Comparison of ENCODE assay signal across 8 cellular contexts in the genomic region with DNA sequence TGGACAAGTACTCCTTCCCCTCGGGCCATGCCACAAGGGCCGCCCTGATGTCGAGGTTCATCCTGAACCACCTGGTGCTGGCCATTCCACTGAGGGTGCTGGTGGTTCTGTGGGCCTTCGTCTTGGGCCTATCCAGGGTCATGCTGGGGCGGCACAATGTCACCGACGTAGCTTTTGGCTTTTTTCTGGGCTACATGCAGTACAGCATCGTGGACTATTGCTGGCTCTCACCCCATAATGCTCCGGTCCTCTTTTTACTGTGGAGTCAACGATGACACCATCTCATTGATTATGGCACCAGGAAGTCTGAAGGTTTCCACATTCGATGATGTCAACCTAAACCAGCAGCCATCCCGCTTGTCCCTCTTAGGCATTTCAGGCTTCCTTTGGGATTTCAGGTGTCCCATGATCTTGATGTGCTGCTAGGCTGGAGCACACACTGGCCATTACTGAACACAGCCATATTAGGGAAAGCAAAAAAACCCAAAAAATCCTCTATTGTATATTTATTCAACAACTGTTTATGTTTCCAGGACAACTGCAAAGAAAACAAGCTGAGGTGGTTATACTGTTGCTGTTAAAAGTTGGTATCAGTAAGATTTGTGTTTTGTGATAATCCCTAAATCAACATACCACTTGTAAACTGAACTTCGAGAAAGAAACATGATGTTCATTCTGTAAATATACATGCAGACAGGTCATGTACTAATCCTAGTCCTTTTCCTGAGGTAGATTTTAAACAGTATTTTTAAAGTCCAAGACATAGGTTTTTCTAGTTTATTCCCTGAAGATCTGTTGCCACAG. TPM values are rescaled to one million over a fixed set of nuclear protein-coding genes. Genes with fewer than 3 reads are reported as not detected.
DNase-seq lines count a peak whose midpoint lies in the region; ATAC-seq and TF ChIP-seq lines count a peak whose summit lies in the region.

No MANE protein-coding gene starts in this region.

- H3K36me3 Mint-ChIP-seq in type B pancreatic cell: no peaks in the 10 kb centered on the region

- peak overlapping the region; percentile 90 for H3K4me3 Mint-ChIP-seq in type B pancreatic cell

- peak; percentile 23 for DNase-seq in Daoy (ENCODE audit: low read depth)
- DNase-seq in HuH-7.5 (ENCODE audit: low spot score): peak; percentile 61
- no peak for DNase-seq in astrocyte of the cerebellum (ENCODE audit: low read depth)
- DNase-seq in right lobe of liver: no peak
- no peak for DNase-seq in type B pancreatic cell (ENCODE audit: extremely low spot score, unreplicated experiment)
- no peak for DNase-seq in A172 (ENCODE audit: low spot score)
- DNase-seq in NCI-H1092 (lab: John Stamatoyannopoulos, UW): no peak

- no peaks in the 10 kb centered on the region for H3K9me3 Mint-ChIP-seq in type B pancreatic cell

- H3K4me3 ChIP-seq in astrocyte of the cerebellum (ENCODE audit: low read depth, low read length) (peak overlapping the region; percentile 72), right lobe of liver (peak overlapping the region; percentile 65 to 93 (median 76))

- peaks cover 37% of the 10 kb centered on the region for H3K4me1 Mint-ChIP-seq in type B pancreatic cell (ENCODE audit: unreplicated experiment)

- peak; percentile 86 for TF ChIP-seq POLR2A in right lobe of liver (IDR thresholded peaks at IDR 0.05)

- WGBS in right lobe of liver (ENCODE audit: insufficient coverage, low coverage, low lambda C conversion rate, missing lambda C conversion rate): 7% methylated on average over 4 of the region's 13 CpGs

- H3K27ac Mint-ChIP-seq in type B pancreatic cell: peak overlapping the region; percentile 93

- H3K27me3 ChIP-seq in right lobe of liver: no peaks in the 10 kb centered on the region

- H3K27ac ChIP-seq in right lobe of liver: peak overlapping the region; percentile 92 to 94 (median 92)

- in situ Hi-C loops in astrocyte of the cerebellum (cut with HindIII; ENCODE audit: low sequenced_read_pairs): no loop called here

- H3K9me3 ChIP-seq in right lobe of liver: no peaks in the 10 kb centered on the region

- peaks cover 3% of the 10 kb centered on the region for H3K27me3 Mint-ChIP-seq in type B pancreatic cell

- peaks cover 0 to 37% (median 13%) of the 10 kb centered on the region in 4 donors for H3K4me1 ChIP-seq in right lobe of liver

- ATAC-seq in right lobe of liver (peak in 3 of 4 donors; percentile 27 to 49 (median 31)), HG03025 (IDR thresholded peaks at IDR 0.05; ENCODE audit: low FRiP score, unreplicated experiment) (no peak)

- no peak for TF ChIP-seq CTCF in astrocyte of the cerebellum (IDR thresholded peaks at IDR 0.05; ENCODE audit: low read depth, low read length, missing control alignments)
- TF ChIP-seq CTCF in right lobe of liver (IDR thresholded peaks at IDR 0.05): no peak
- no peak for TF ChIP-seq CTCF in type B pancreatic cell (conservative IDR thresholded peaks at IDR 0.05)

- intact Hi-C loops in right lobe of liver (cut with DNase I): loop anchor here in 1 of 2 donors (10.0 kb wide), 1 partner anchor 82 kb away; a partner anchor contains a TSS

- no peaks in the 10 kb centered on the region for H3K36me3 ChIP-seq in right lobe of liver

RNA-seq across cellular contexts. Expression of a gene that starts 1.1 kb away (rescaled TPM):
- 5.7 and 9.0 TPM in 2 replicates for total RNA-seq in Daoy (2014; rRNA removed; shearing (Covaris generic))
- total RNA-seq in right lobe of liver (10 to 100 TPM in 2 of 6 experiments, 1 to 10 TPM in 4; 7.8 to 12.4 (median 9.3) TPM), type B pancreatic cell (ENCODE audit: low replicate concordance) (12.2 and 19.5 TPM in 2 replicates)
- 7.0 and 8.2 TPM in 2 replicates for total RNA-seq in A172 (2014; rRNA removed; shearing (Covaris generic))

RNA-seq across cellular contexts. Expression of a gene that starts 3.1 kb away (rescaled TPM):
- 1.0 and 3.1 TPM in 2 replicates for total RNA-seq in Daoy (2014; rRNA removed; shearing (Covaris generic))
- total RNA-seq in right lobe of liver: 10 to 100 TPM in 1 of 6 experiments, 1 to 10 TPM in 5; 3.7 to 18.8 (median 5.0) TPM
- 3.0 and 4.7 TPM in 2 replicates for total RNA-seq in type B pancreatic cell (ENCODE audit: low replicate concordance)
- not detected in 2 replicates for total RNA-seq in A172 (2014; rRNA removed; shearing (Covaris generic))

RNA-seq across cellular contexts. Expression of a gene that starts 16.2 kb away (rescaled TPM):
- total RNA-seq in Daoy (2014; rRNA removed; shearing (Covaris generic)): 30.9 and 56.1 TPM in 2 replicates
- total RNA-seq in right lobe of liver (10 to 100 TPM; 20.9 to 42.4 (median 30.8) TPM), type B pancreatic cell (ENCODE audit: low replicate concordance) (13.2 and 13.4 TPM in 2 replicates)
- 21.9 and 27.6 TPM in 2 replicates for total RNA-seq in A172 (2014; rRNA removed; shearing (Covaris generic))

Comparison
In these comparisons a context has a peak if more than half of its experiments do, and no peak if none do; other contexts are left out.
1. DNase-seq: peak in Daoy (single experiment) and HuH-7.5 (single experiment); none in astrocyte of the cerebellum (single experiment), right lobe of liver (0 of 3), type B pancreatic cell (single experiment), A172 (single experiment) and NCI-H1092 (single experiment).